ENCODE assay signal across 8 cellular contexts in genomic region chr5:81856948-81857928, GRCh38.
DNase-seq lines count a peak whose midpoint lies in the region; ATAC-seq, FAIRE-seq and TF ChIP-seq lines count a peak whose summit lies in the region.

No MANE protein-coding gene starts in this region.

- H3K4me1 ChIP-seq in heart right ventricle = peaks cover 0 to 56% (median 29%) of the 10 kb centered on the region in 9 donors
- peaks cover 13% of the 10 kb centered on the region for H3K4me1 ChIP-seq in rectal smooth muscle tissue (ENCODE audit: control insufficient read depth, insufficient read depth, low read length)

- H3K27me3 ChIP-seq in heart right ventricle (no peaks in the 10 kb centered on the region), rectal smooth muscle tissue (ENCODE audit: control insufficient read depth, insufficient read depth, low read length) (no peaks in the 10 kb centered on the region)

- H3K9ac ChIP-seq in rectal smooth muscle tissue (ENCODE audit: low read length) = no peak overlapping the region

- FAIRE-seq in GM19239 (lab: Jason Lieb, UNC) = no peak

- POLR2A ChIA-PET in activated CD8-positive, alpha-beta T cell treated with anti-CD3 and anti-CD28 coated beads, Interleukin-2, amount 10 ng/mL, durations not matched to agents 7 days and 5 days (lab: Charles Lee) = interaction anchor here (2.2 kb wide), 1 partner anchor 106 kb away, joined by 7 read pairs; the partner anchor contains the start of gene SSBP2

- no peaks in the 10 kb centered on the region for H3K27me3 Mint-ChIP-seq in activated CD8-positive, alpha-beta T cell treated with anti-CD3 and anti-CD28 coated beads, Interleukin-2, amount 10 ng/mL, durations not matched to agents 7 days and 5 days (ENCODE audit: low read depth)

- 34 to 38% methylated on average over 14 of the region's 14 CpGs for WGBS in heart right ventricle, 2 donors

- H3K27ac ChIP-seq in heart right ventricle = peak overlapping the region; percentile 43 to 85 (median 78)
- H3K27ac ChIP-seq in rectal smooth muscle tissue (ENCODE audit: low read depth, low read length) = peak overlapping the region; percentile 55

- H3K36me3 ChIP-seq in heart right ventricle (no peaks in the 10 kb centered on the region), rectal smooth muscle tissue (ENCODE audit: control insufficient read depth, insufficient read depth, low read length) (no peaks in the 10 kb centered on the region)

- intact Hi-C loops in heart right ventricle (cut with DNase I) = loop anchor here in 8 of 10 donors (10.0 kb wide), 4 partner anchors 118 to 432 kb away; partner anchors contain the start of gene ATG10 (in 2 of the 8)

- no peaks in the 10 kb centered on the region for H3K9me3 Mint-ChIP-seq in activated CD8-positive, alpha-beta T cell treated with anti-CD3 and anti-CD28 coated beads, Interleukin-2, amount 10 ng/mL, durations not matched to agents 7 days and 5 days (ENCODE audit: insufficient read depth)

- H3K4me1 Mint-ChIP-seq in activated CD8-positive, alpha-beta T cell treated with anti-CD3 and anti-CD28 coated beads, Interleukin-2, amount 10 ng/mL, durations not matched to agents 7 days and 5 days (ENCODE audit: low read depth) = peaks cover 25% of the 10 kb centered on the region

- TF ChIP-seq CTCF in heart right ventricle (IDR thresholded peaks at IDR 0.05) = peak in 7 of 9 donors; percentile 17 to 45 (median 37)

- no peaks in the 10 kb centered on the region for H3K36me3 Mint-ChIP-seq in activated CD8-positive, alpha-beta T cell treated with anti-CD3 and anti-CD28 coated beads, Interleukin-2, amount 10 ng/mL, durations not matched to agents 7 days and 5 days (ENCODE audit: low read depth)

- ATAC-seq in activated CD8-positive, alpha-beta T cell treated with anti-CD3 and anti-CD28 coated beads, Interleukin-2, amount 10 ng/mL, durations not matched to agents 7 days and 5 days = no peak
- peak; percentile 78 to 98 (median 94) for ATAC-seq in heart right ventricle

- CTCF ChIA-PET in activated CD8-positive, alpha-beta T cell treated with anti-CD3 and anti-CD28 coated beads, Interleukin-2, amount 10 ng/mL, durations not matched to agents 7 days and 5 days (lab: Charles Lee) = interaction anchor here (0.6 to 2.2 kb wide), 13 partner anchors 8 to 309 kb away, joined by 3 to 6 read pairs (median 3); partner anchors contain the start of gene SSBP2

- no peak overlapping the region for H3K27ac Mint-ChIP-seq in activated CD8-positive, alpha-beta T cell treated with anti-CD3 and anti-CD28 coated beads, Interleukin-2, amount 10 ng/mL, durations not matched to agents 7 days and 5 days

- DNase-seq in NCI-H2171 treated with DMSO at 0.1 percent for 48 hours (lab: John Stamatoyannopoulos, UW) (peak; percentile 15), NCI-H2171 (lab: John Stamatoyannopoulos, UW) (no peak), NCI-H1694 (lab: John Stamatoyannopoulos, UW) (peak; percentile 76), heart right ventricle (peak; percentile 83 to 87), GM19238 (ENCODE audit: insufficient read length, low spot score) (no peak), GM19239 (ENCODE audit: insufficient read length, low spot score) (no peak)
- peak; percentile 27 for DNase-seq in activated CD8-positive, alpha-beta T cell treated with anti-CD3 and anti-CD28 coated beads, Interleukin-2, amount 10 ng/mL, durations not matched to agents 7 days and 5 days

- H3K9me3 ChIP-seq in heart right ventricle = no peaks in the 10 kb centered on the region

- H3K4me3 ChIP-seq in heart right ventricle = peak overlapping the region in 4 of 10 donors; percentile 12 to 28 (median 24)
- H3K4me3 ChIP-seq in rectal smooth muscle tissue (ENCODE audit: low read length) = peak overlapping the region; percentile 4

- H3K4me3 Mint-ChIP-seq in activated CD8-positive, alpha-beta T cell treated with anti-CD3 and anti-CD28 coated beads, Interleukin-2, amount 10 ng/mL, durations not matched to agents 7 days and 5 days = no peak overlapping the region

Comparison
In these comparisons a context has a peak if more than half of its experiments do, and no peak if none do; other contexts are left out.
1. DNase-seq: peak in NCI-H2171 treated with DMSO at 0.1 percent for 48 hours (single experiment), NCI-H1694 (single experiment), activated CD8-positive, alpha-beta T cell treated with anti-CD3 and anti-CD28 coated beads, Interleukin-2, amount 10 ng/mL, durations not matched to agents 7 days and 5 days (single experiment) and heart right ventricle (2 of 2); none in NCI-H2171 (single experiment), GM19238 (single experiment) and GM19239 (single experiment).